In genomic region chr1:40056519-40057309, GRCh38 we compare ENCODE assay signal across 1 cellular context.
TF ChIP-seq lines count a peak whose summit lies in the region.

No MANE protein-coding gene starts in this region.

TF ChIP-seq in neural cell, 6 proteins besides CTCF, POLR2A, EP300 and RAD21 (continued from another document):
- TF ChIP-seq, protein P1, sequence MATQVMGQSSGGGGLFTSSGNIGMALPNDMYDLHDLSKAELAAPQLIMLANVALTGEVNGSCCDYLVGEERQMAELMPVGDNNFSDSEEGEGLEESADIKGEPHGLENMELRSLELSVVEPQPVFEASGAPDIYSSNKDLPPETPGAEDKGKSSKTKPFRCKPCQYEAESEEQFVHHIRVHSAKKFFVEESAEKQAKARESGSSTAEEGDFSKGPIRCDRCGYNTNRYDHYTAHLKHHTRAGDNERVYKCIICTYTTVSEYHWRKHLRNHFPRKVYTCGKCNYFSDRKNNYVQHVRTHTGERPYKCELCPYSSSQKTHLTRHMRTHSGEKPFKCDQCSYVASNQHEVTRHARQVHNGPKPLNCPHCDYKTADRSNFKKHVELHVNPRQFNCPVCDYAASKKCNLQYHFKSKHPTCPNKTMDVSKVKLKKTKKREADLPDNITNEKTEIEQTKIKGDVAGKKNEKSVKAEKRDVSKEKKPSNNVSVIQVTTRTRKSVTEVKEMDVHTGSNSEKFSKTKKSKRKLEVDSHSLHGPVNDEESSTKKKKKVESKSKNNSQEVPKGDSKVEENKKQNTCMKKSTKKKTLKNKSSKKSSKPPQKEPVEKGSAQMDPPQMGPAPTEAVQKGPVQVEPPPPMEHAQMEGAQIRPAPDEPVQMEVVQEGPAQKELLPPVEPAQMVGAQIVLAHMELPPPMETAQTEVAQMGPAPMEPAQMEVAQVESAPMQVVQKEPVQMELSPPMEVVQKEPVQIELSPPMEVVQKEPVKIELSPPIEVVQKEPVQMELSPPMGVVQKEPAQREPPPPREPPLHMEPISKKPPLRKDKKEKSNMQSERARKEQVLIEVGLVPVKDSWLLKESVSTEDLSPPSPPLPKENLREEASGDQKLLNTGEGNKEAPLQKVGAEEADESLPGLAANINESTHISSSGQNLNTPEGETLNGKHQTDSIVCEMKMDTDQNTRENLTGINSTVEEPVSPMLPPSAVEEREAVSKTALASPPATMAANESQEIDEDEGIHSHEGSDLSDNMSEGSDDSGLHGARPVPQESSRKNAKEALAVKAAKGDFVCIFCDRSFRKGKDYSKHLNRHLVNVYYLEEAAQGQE (IDR thresholded peaks at IDR 0.05; ENCODE audit: borderline replicate concordance): no peak
TF ChIP-seq in neural cell: peak in this region for 0.
